Comparison of ENCODE assay signal across 8 cellular contexts in the genomic region with DNA sequence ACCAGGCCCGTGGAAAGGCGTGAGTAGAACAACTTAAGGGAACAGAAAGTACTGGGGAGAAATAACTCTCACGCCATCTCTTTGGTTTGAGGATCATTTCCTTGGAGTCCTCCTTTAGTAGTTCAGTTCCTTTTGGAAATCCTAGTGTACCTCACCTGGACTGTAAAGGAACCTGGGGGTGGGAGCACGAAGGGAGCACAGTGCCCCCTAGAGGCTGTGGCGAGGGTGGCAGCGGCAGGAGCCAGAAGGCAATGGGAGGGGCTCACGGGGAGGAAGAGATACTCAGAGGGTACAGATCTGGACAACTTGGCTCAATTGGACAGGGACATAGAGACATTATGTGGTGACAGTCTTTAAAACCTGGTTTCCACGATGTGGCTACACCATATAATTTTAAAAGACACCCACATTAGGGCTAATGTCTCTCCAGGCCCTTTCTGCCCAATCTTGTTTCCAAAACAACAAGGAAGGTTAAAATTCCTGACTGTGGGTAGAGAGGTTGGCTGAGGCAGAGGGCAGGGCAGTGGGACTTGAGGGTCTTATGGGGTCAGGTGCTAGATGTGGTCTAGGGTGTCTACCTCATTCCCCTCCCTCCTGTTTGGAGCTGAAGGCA.
DNase-seq lines count a peak whose midpoint lies in the region; ATAC-seq and TF ChIP-seq lines count a peak whose summit lies in the region.

No MANE protein-coding gene starts in this region.

- no peaks in the 10 kb centered on the region for H3K36me3 ChIP-seq in BLaER1 treated with 17β-estradiol and CSF1 and Interleukin-3, amounts not matched to agents 10 nM and 100 nM
- H3K36me3 ChIP-seq in MM.1S (replicated peaks; ENCODE audit: insufficient read depth, low read length) (no peaks in the 10 kb centered on the region), colonic mucosa (no peaks in the 10 kb centered on the region), thoracic aorta (no peaks in the 10 kb centered on the region)

- no peak overlapping the region for H3K9ac ChIP-seq in BLaER1 treated with 17β-estradiol and CSF1 and Interleukin-3, amounts not matched to agents 10 nM and 100 nM
- H3K9ac ChIP-seq in MM.1S (ENCODE audit: low read length) (no peak overlapping the region), colonic mucosa (ENCODE audit: low read depth in 2 of 2, low read length in 2 of 2) (no peak overlapping the region)

- H3K9me2 ChIP-seq in MM.1S (replicated peaks; ENCODE audit: insufficient read depth, low read length) = no peaks in the 10 kb centered on the region

- H3K4me1 ChIP-seq in BLaER1 treated with 17β-estradiol and CSF1 and Interleukin-3, amounts not matched to agents 10 nM and 100 nM = peaks cover 0 to 52% (median 40%) of the 10 kb centered on the region in 10 experiments; a peak in 18 of 20 replicates
- H3K4me1 ChIP-seq in MM.1S (ENCODE audit: low read length) = 0 out of 2 replicates have a peak, but pooled peaks cover 5% of the 10 kb centered on the region
- H3K4me1 ChIP-seq in colonic mucosa = no peaks in the 10 kb centered on the region
- H3K4me1 ChIP-seq in thoracic aorta (ENCODE audit: control insufficient read depth in 1 of 2, low read depth in 2 of 2) = peaks cover 0 to 14% of the 10 kb centered on the region in 2 donors

- no peaks in the 10 kb centered on the region for H3K79me2 ChIP-seq in MM.1S (ENCODE audit: low read length)

- intact Hi-C loops in colonic mucosa (cut with DNase I) = loop anchor here (10.0 kb wide), 2 partner anchors 231 to 471 kb away; no protein-coding TSS in a partner anchor

- no peak overlapping the region for H3K4me3 ChIP-seq in BLaER1 treated with 17β-estradiol and CSF1 and Interleukin-3, amounts not matched to agents 10 nM and 100 nM
- H3K4me3 ChIP-seq in MM.1S (ENCODE audit: low read length) = no peak overlapping the region
- H3K4me3 ChIP-seq in WI38 (ENCODE audit: low read depth, low read length) = no peak overlapping the region
- H3K4me3 ChIP-seq in colonic mucosa = no peak overlapping the region
- H3K4me3 ChIP-seq in thoracic aorta = no peak overlapping the region

- ATAC-seq in GM19351 (IDR thresholded peaks at IDR 0.05; ENCODE audit: unreplicated experiment) (peak; percentile 75), thoracic aorta (ENCODE audit: insufficient number of reproducible peaks, low FRiP score, low read depth) (no peak), HG02763 (IDR thresholded peaks at IDR 0.05; ENCODE audit: unreplicated experiment) (no peak)

- H2AFZ ChIP-seq in MM.1S (ENCODE audit: low read length) = no peak overlapping the region

- no peaks in the 10 kb centered on the region for H3F3A ChIP-seq in MM.1S (ENCODE audit: insufficient read depth, low read length)

- DNase-seq in MM.1S (peak; percentile 58), colonic mucosa (peak; percentile 62), midbrain (lab: John Stamatoyannopoulos, UW) (peak; percentile 11), thoracic aorta (ENCODE audit: low spot score) (no peak)

- no peaks in the 10 kb centered on the region for H3K27me3 ChIP-seq in BLaER1 treated with 17β-estradiol and CSF1 and Interleukin-3, amounts not matched to agents 10 nM and 100 nM
- H3K27me3 ChIP-seq in MM.1S (replicated peaks; ENCODE audit: insufficient read depth, low read length) (no peaks in the 10 kb centered on the region), colonic mucosa (no peaks in the 10 kb centered on the region), thoracic aorta (replicated peaks; ENCODE audit: insufficient read depth) (no peaks in the 10 kb centered on the region)

- H3K27ac ChIP-seq in BLaER1 treated with 17β-estradiol and CSF1 and Interleukin-3, amounts not matched to agents 10 nM and 100 nM = no peak overlapping the region
- H3K27ac ChIP-seq in MM.1S (ENCODE audit: low read length) (no peak overlapping the region), colonic mucosa (no peak overlapping the region), thoracic aorta (no peak overlapping the region)

- H3K9me3 ChIP-seq in BLaER1 treated with 17β-estradiol and CSF1 and Interleukin-3, amounts not matched to agents 10 nM and 100 nM (replicated peaks in 1 of 11) = no peaks in the 10 kb centered on the region
- H3K9me3 ChIP-seq in MM.1S (replicated peaks; ENCODE audit: insufficient read depth, low read length) = no peaks in the 10 kb centered on the region
- H3K9me3 ChIP-seq in colonic mucosa = no peaks in the 10 kb centered on the region
- no peaks in the 10 kb centered on the region for H3K9me3 ChIP-seq in thoracic aorta

- peaks cover 0 to 6% (median 0%) of the 10 kb centered on the region in 11 experiments; a peak in 1 of 22 replicates for H4K20me1 ChIP-seq in BLaER1 treated with 17β-estradiol and CSF1 and Interleukin-3, amounts not matched to agents 10 nM and 100 nM
- H4K20me1 ChIP-seq in MM.1S (ENCODE audit: insufficient read depth, low read length) = no peaks in the 10 kb centered on the region

- peak overlapping the region in 9 of 11 experiments; percentile 33 to 65 (median 55); a peak in 17 of 22 replicates for H3K4me2 ChIP-seq in BLaER1 treated with 17β-estradiol and CSF1 and Interleukin-3, amounts not matched to agents 10 nM and 100 nM
- H3K4me2 ChIP-seq in MM.1S (ENCODE audit: low read depth, low read length) = no peak overlapping the region

- peak; percentile 97 for TF ChIP-seq CTCF in MM.1S (IDR thresholded peaks at IDR 0.05; ENCODE audit: low read length)
- peak; percentile 52 for TF ChIP-seq CTCF in WI38 (IDR thresholded peaks at IDR 0.05; ENCODE audit: low read depth, low read length)
- peak; percentile 79 for TF ChIP-seq CTCF in colonic mucosa (IDR thresholded peaks at IDR 0.05)
- TF ChIP-seq CTCF in thoracic aorta (IDR thresholded peaks at IDR 0.05) = peak; percentile 72
